In genomic region chr4:6502747-6503465, GRCh38 we compare ENCODE assay signal across 14 cellular contexts. TPM values are rescaled to one million over a fixed set of nuclear protein-coding genes. Genes with fewer than 3 reads are reported as not detected.
DNase-seq lines count a peak whose midpoint lies in the region; TF ChIP-seq lines count a peak whose summit lies in the region.
"Had no signal": no experiment of that assay in that cellular context is flagged by ENCODE, and none has a peak within 500 bp of the region (broad histone marks: within the 10 kb centered on the region; RNA-seq: fewer than 3 reads in every experiment).

No MANE protein-coding gene starts in this region.

- no peak for TF ChIP-seq EP300 in esophagus muscularis mucosa (IDR thresholded peaks at IDR 0.05)

- intact Hi-C loops in esophagus muscularis mucosa (cut with DNase I) (no loop called here), posterior vena cava (cut with DNase I) (no loop called here)

- DNase-seq in activated CD8-positive, alpha-beta memory T cell treated with anti-CD3 and anti-CD28 coated beads for 24 hours, result peak; percentile 5
- no peak for DNase-seq in activated CD8-positive, alpha-beta memory T cell treated with anti-CD3 and anti-CD28 coated beads, Interleukin-2, amount 50 U/mL, for 4 hours
- peak; percentile 62 for DNase-seq in esophagus muscularis mucosa (ENCODE audit: extremely low spot score)
- peak; percentile 51 for DNase-seq in posterior vena cava (ENCODE audit: low spot score)
- DNase-seq in COR-L47 (lab: John Stamatoyannopoulos, UW), result no peak
- DNase-seq in DMS79 treated with DMSO at 0.1 percent for 48 hours (lab: John Stamatoyannopoulos, UW), result no peak
- DNase-seq in midbrain (lab: John Stamatoyannopoulos, UW), result no peak
- DNase-seq: ACHN; Calu3; CD4-positive, CD25-positive, alpha-beta regulatory T cell; DMS 273 treated with DMSO at 0.1 percent for 48 hours; DMS79; EL had no signal

- 70% methylated on average over 6 of the region's 6 CpGs for WGBS in esophagus muscularis mucosa

- peaks cover 0 to 32% (median 0%) of the 10 kb centered on the region in 4 donors for H3K27me3 ChIP-seq in esophagus muscularis mucosa
- H3K27me3 ChIP-seq: BLaER1 treated with 17β-estradiol and CSF1 and Interleukin-3, amounts not matched to agents 10 nM and 100 nM had no signal

- no peaks in the 10 kb centered on the region for H3K36me3 ChIP-seq in esophagus muscularis mucosa
- H3K36me3 ChIP-seq: BLaER1 treated with 17β-estradiol and CSF1 and Interleukin-3, amounts not matched to agents 10 nM and 100 nM had no signal

- TF ChIP-seq CTCF in esophagus muscularis mucosa (IDR thresholded peaks at IDR 0.05), result no peak

- no peak overlapping the region for H3K4me3 ChIP-seq in esophagus muscularis mucosa
- H3K4me3 ChIP-seq: BLaER1 treated with 17β-estradiol and CSF1 and Interleukin-3, amounts not matched to agents 10 nM and 100 nM had no signal

- no peaks in the 10 kb centered on the region for H3K4me1 ChIP-seq in esophagus muscularis mucosa

- no peak for TF ChIP-seq POLR2A in esophagus muscularis mucosa (IDR thresholded peaks at IDR 0.05; ENCODE audit: low read depth)

- peaks cover 0 to 22% (median 16%) of the 10 kb centered on the region in 4 donors for H3K9me3 ChIP-seq in esophagus muscularis mucosa

- H3K27ac ChIP-seq in esophagus muscularis mucosa (replicated peaks in 1 of 4), result no peak overlapping the region
- H3K27ac ChIP-seq: BLaER1 treated with 17β-estradiol and CSF1 and Interleukin-3, amounts not matched to agents 10 nM and 100 nM had no signal

RNA-seq across cellular contexts. Expression of gene PPP2R2C, which starts 30.5 kb away (rescaled TPM):
- 1 to 10 TPM in 3 of 4 donors, under 1 TPM in 1; 0.50 to 2.7 (median 1.4) TPM for total RNA-seq in esophagus muscularis mucosa
- total RNA-seq in posterior vena cava, result 10 to 100 TPM in 1 of 2 donors, 1 to 10 TPM in 1; 3.9 to 18.3 TPM
- total RNA-seq: CD4-positive, CD25-positive, alpha-beta regulatory T cell had no signal

Comparison
In these comparisons a context has a peak if more than half of its experiments do, and no peak if none do; other contexts are left out.
1. DNase-seq: peak in activated CD8-positive, alpha-beta memory T cell treated with anti-CD3 and anti-CD28 coated beads for 24 hours (single experiment), esophagus muscularis mucosa (single experiment) and posterior vena cava (single experiment); none in activated CD8-positive, alpha-beta memory T cell treated with anti-CD3 and anti-CD28 coated beads, Interleukin-2, amount 50 U/mL, for 4 hours (single experiment), COR-L47 (single experiment), DMS79 treated with DMSO at 0.1 percent for 48 hours (single experiment) and midbrain (single experiment).